12 cellular contexts compared by ENCODE assay signal in the genomic region with DNA sequence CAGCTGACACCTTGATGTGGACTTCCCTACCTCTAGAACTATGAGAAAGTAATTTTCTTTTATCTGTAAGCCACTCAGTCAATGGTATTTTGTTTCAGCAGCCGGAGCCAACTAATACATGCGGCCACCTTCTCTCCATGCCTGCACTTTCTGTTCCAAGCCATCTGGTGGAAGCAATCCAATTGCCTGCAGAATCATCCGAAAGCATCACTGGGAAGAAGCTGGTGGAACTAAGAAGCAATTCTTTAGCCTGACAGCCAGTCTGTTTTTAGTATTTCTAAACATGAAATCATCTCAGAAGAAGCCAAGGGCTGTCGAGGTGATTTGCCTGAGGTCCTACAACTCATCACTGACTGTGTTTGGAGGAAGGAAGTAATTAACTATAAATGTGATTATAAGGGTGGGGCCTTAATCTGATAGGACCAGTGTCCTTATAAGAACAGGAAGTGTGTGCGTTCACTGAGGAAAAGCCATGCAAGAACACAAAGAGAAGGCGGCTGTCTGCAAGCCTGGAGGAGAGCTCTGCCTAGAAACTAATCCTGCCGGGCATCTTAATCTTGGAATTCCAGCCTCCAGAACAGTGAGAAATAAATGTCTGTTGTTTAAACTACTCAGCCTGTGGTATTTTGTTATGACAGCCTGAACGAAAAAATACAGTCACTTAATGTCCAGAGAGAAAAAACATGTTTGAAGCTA. TPM values are rescaled to one million over a fixed set of nuclear protein-coding genes. Genes with fewer than 3 reads are reported as not detected.
DNase-seq lines count a peak whose midpoint lies in the region; ATAC-seq and TF ChIP-seq lines count a peak whose summit lies in the region.
"Had no signal": no experiment of that assay in that cellular context is flagged by ENCODE, and none has a peak within 500 bp of the region (broad histone marks: within the 10 kb centered on the region; RNA-seq: fewer than 3 reads in every experiment).

No MANE protein-coding gene starts in this region.

- no peak overlapping the region for H3K4me3 ChIP-seq in retinal pigment epithelial cell (ENCODE audit: low read length)
- H3K4me3 ChIP-seq: gastrocnemius medialis had no signal

- DNase-seq in GM03348 (ENCODE audit: low spot score) (peak; percentile 65), RPMI7951 (ENCODE audit: low read depth) (peak; percentile 83), epithelial cell of prostate (ENCODE audit: low read depth, low spot score) (no peak), retinal pigment epithelial cell (ENCODE audit: low read depth) (peak; percentile 85)
- DNase-seq in activated naive CD4-positive, alpha-beta T cell (lab: John Stamatoyannopoulos, UW): no peak
- DNase-seq: activated CD8-positive, alpha-beta memory T cell treated with anti-CD3 and anti-CD28 coated beads, Interleukin-2, amount 50 U/mL, for 4 hours; gastrocnemius medialis; NCI-H510A treated with DMSO at 0.1 percent for 48 hours; posterior cingulate gyrus had no signal

- TF ChIP-seq CTCF in retinal pigment epithelial cell (conservative IDR thresholded peaks at IDR 0.05; ENCODE audit: low read depth, low read length): peak; percentile 14

- H3K27ac ChIP-seq in epithelial cell of prostate: peak overlapping the region; percentile 72
- H3K27ac ChIP-seq: gastrocnemius medialis had no signal

- ATAC-seq in GM21786 (IDR thresholded peaks at IDR 0.05; ENCODE audit: unreplicated experiment): no peak
- no peak for ATAC-seq in GM21723 (IDR thresholded peaks at IDR 0.05; ENCODE audit: unreplicated experiment)
- ATAC-seq: gastrocnemius medialis had no signal

RNA-seq across cellular contexts. Expression of gene NXNL2, which starts 49.1 kb away (rescaled TPM):
- 1.1 and 1.4 TPM in 2 replicates for total RNA-seq in RPMI7951 (2014; rRNA removed; shearing (Covaris generic))
- total RNA-seq: gastrocnemius medialis; T-helper 1 cell treated with Interleukin-12 subunit alpha and Interleukin-12 subunit beta and Interleukin-4 antibody, amounts not matched to agents 30 ng/mL and 1 ng/mL, for 36 hours had no signal

Comparison
In these comparisons a context has a peak if more than half of its experiments do, and no peak if none do; other contexts are left out.
1. DNase-seq: peak in GM03348 (single experiment), RPMI7951 (single experiment) and retinal pigment epithelial cell (single experiment); none in epithelial cell of prostate (single experiment) and activated naive CD4-positive, alpha-beta T cell (0 of 4).